Comparison of ENCODE assay signal across 35 cellular contexts in genomic region chr21:32193066-32193465, GRCh38.
"Had no signal": no experiment of that assay in that cellular context is flagged by ENCODE, and none has a peak within 500 bp of the region (broad histone marks: within the 10 kb centered on the region; RNA-seq: fewer than 3 reads in every experiment).

No MANE protein-coding gene starts in this region.

- H3K27ac Mint-ChIP-seq: activated CD4-positive, alpha-beta memory T cell treated with anti-CD3 and anti-CD28 coated beads, Interleukin-2, amount 10 ng/mL, durations not matched to agents 7 days and 5 days; activated CD8-positive, alpha-beta memory T cell treated with anti-CD3 and anti-CD28 coated beads, Interleukin-2, amount 10 ng/mL, durations not matched to agents 7 days and 5 days; activated naive CD4-positive, alpha-beta T cell treated with anti-CD3 and anti-CD28 coated beads, Interleukin-2, amount 10 ng/mL, durations not matched to agents 7 days and 5 days; activated naive CD8-positive, alpha-beta T cell; activated naive CD8-positive, alpha-beta T cell treated with anti-CD3 and anti-CD28 coated beads, Interleukin-2, amount 50 U/mL, for 24 hours had no signal

- H3K4me3 Mint-ChIP-seq: activated CD4-positive, alpha-beta memory T cell treated with anti-CD3 and anti-CD28 coated beads, Interleukin-2, amount 10 ng/mL, durations not matched to agents 7 days and 5 days; activated CD8-positive, alpha-beta memory T cell treated with anti-CD3 and anti-CD28 coated beads, Interleukin-2, amount 10 ng/mL, durations not matched to agents 7 days and 5 days; activated naive CD4-positive, alpha-beta T cell treated with anti-CD3 and anti-CD28 coated beads, Interleukin-2, amount 10 ng/mL, durations not matched to agents 7 days and 5 days; activated naive CD8-positive, alpha-beta T cell; activated naive CD8-positive, alpha-beta T cell treated with anti-CD3 and anti-CD28 coated beads, Interleukin-2, amount 50 U/mL, for 24 hours; brain had no signal

- H3K4me3 ChIP-seq: PC-9 had no signal

- ATAC-seq: activated CD8-positive, alpha-beta memory T cell treated with anti-CD3 and anti-CD28 coated beads, Interleukin-2, amount 10 ng/mL, durations not matched to agents 7 days and 5 days; activated naive CD8-positive, alpha-beta T cell treated with anti-CD3 and anti-CD28 coated beads, Interleukin-2, amount 50 U/mL, for 24 hours; Right ventricle myocardium inferior had no signal

- H3K9me3 Mint-ChIP-seq: activated CD4-positive, alpha-beta memory T cell treated with anti-CD3 and anti-CD28 coated beads, Interleukin-2, amount 10 ng/mL, durations not matched to agents 7 days and 5 days; activated naive CD4-positive, alpha-beta T cell treated with anti-CD3 and anti-CD28 coated beads, Interleukin-2, amount 10 ng/mL, durations not matched to agents 7 days and 5 days; activated naive CD8-positive, alpha-beta T cell treated with anti-CD3 and anti-CD28 coated beads, Interleukin-2, amount 50 U/mL, for 24 hours had no signal

- H3K4me2 ChIP-seq: PC-9 had no signal

- FAIRE-seq: bronchial epithelial cell, RCC 7860 had no signal

- H3K36me3 Mint-ChIP-seq: activated CD8-positive, alpha-beta memory T cell treated with anti-CD3 and anti-CD28 coated beads, Interleukin-2, amount 10 ng/mL, durations not matched to agents 7 days and 5 days; activated naive CD4-positive, alpha-beta T cell treated with anti-CD3 and anti-CD28 coated beads, Interleukin-2, amount 10 ng/mL, durations not matched to agents 7 days and 5 days; activated naive CD8-positive, alpha-beta T cell; brain had no signal

- H3K4me1 Mint-ChIP-seq: activated CD4-positive, alpha-beta memory T cell treated with anti-CD3 and anti-CD28 coated beads, Interleukin-2, amount 10 ng/mL, durations not matched to agents 7 days and 5 days; activated CD8-positive, alpha-beta memory T cell treated with anti-CD3 and anti-CD28 coated beads, Interleukin-2, amount 10 ng/mL, durations not matched to agents 7 days and 5 days; activated naive CD4-positive, alpha-beta T cell treated with anti-CD3 and anti-CD28 coated beads, Interleukin-2, amount 10 ng/mL, durations not matched to agents 7 days and 5 days; activated naive CD8-positive, alpha-beta T cell treated with anti-CD3 and anti-CD28 coated beads, Interleukin-2, amount 50 U/mL, for 24 hours had no signal

- H3K27ac ChIP-seq: PC-9, RWPE1, VCaP had no signal

- H2AFZ ChIP-seq: PC-9 had no signal

- DNase-seq: activated CD4-positive, alpha-beta memory T cell treated with anti-CD3 and anti-CD28 coated beads, Interleukin-2, amount 10 ng/mL, durations not matched to agents 7 days and 5 days; activated CD4-positive, alpha-beta T cell treated with anti-CD3 and anti-CD28 coated beads for 1 hour; activated CD4-positive, alpha-beta T cell treated with anti-CD3 and anti-CD28 coated beads for 48 hours; activated CD4-positive, CD25-positive, alpha-beta regulatory T cell; activated CD8-positive, alpha-beta memory T cell treated with anti-CD3 and anti-CD28 coated beads for 24 hours; activated CD8-positive, alpha-beta memory T cell treated with anti-CD3 and anti-CD28 coated beads, Interleukin-2, amount 10 ng/mL, durations not matched to agents 7 days and 5 days; activated CD8-positive, alpha-beta memory T cell treated with anti-CD3 and anti-CD28 coated beads, Interleukin-2, amount 50 U/mL, for 48 hours; activated effector memory CD4-positive, alpha-beta T cell treated with Interleukin-2 at 50 U/mL for 16 hours; activated naive CD4-positive, alpha-beta T cell treated with anti-CD3 and anti-CD28 coated beads, Interleukin-2, amount 10 ng/mL, durations not matched to agents 7 days and 5 days; activated naive CD8-positive, alpha-beta T cell treated with anti-CD3 and anti-CD28 coated beads, Interleukin-2, amount 50 U/mL, for 24 hours; activated T-cell treated with anti-CD3 and anti-CD28 coated beads, Interleukin-2, amount 50 U/mL, for 48 hours; anterior cingulate cortex; caudate nucleus; NCI-H1105; NCI-H1417 treated with DMSO at 0.1 percent for 48 hours; NCI-H187 treated with DMSO at 0.1 percent for 48 hours; NCI-H2081; NCI-H2171 treated with DMSO at 0.1 percent for 48 hours; NCI-H2227 treated with DMSO at 0.1 percent for 48 hours; NCI-H446; NCI-H510A treated with DMSO at 0.1 percent for 48 hours; NCI-H526 treated with DMSO at 0.1 percent for 48 hours; PC-9; SIG-M5; SW 1271; T-helper 1 cell; T-helper 2 cell; T-helper 9 cell had no signal
